In genomic region chr6:126063512-126064146, GRCh38 we compare ENCODE assay signal across 10 cellular contexts.
DNase-seq lines count a peak whose midpoint lies in the region; ATAC-seq, FAIRE-seq and TF ChIP-seq lines count a peak whose summit lies in the region.
"Had no signal": no experiment of that assay in that cellular context is flagged by ENCODE, and none has a peak within 500 bp of the region (broad histone marks: within the 10 kb centered on the region; RNA-seq: fewer than 3 reads in every experiment).

No MANE protein-coding gene starts in this region.

- no peaks in the 10 kb centered on the region for H3K27me3 Mint-ChIP-seq in activated naive CD4-positive, alpha-beta T cell treated with anti-CD3 and anti-CD28 coated beads, Interleukin-2, amount 10 ng/mL, durations not matched to agents 7 days and 5 days
- H3K27me3 Mint-ChIP-seq: naive B cell had no signal

- peak overlapping the region; percentile 20 for H3K27ac Mint-ChIP-seq in stimulated activated effector memory CD8-positive, alpha-beta T cell treated with anti-CD3 and anti-CD28 coated beads, Interleukin-12 subunit alpha, Interleukin-12 subunit beta, amount 100 ng/mL, for 72 hours
- H3K27ac Mint-ChIP-seq in activated naive CD4-positive, alpha-beta T cell treated with anti-CD3 and anti-CD28 coated beads, Interleukin-2, amount 10 ng/mL, durations not matched to agents 7 days and 5 days = no peak overlapping the region

- RAD21 ChIA-PET in GM12878 (lab: Charles Lee; ENCODE audit: unreplicated experiment) = interaction anchor here (1.8 kb wide), 1 partner anchor 30 kb away, joined by 4 read pairs; no protein-coding TSS in a partner anchor

- H3K36me3 Mint-ChIP-seq in stimulated activated effector memory CD8-positive, alpha-beta T cell treated with anti-CD3 and anti-CD28 coated beads, Interleukin-12 subunit alpha, Interleukin-12 subunit beta, amount 100 ng/mL, for 72 hours = peaks cover 9% of the 10 kb centered on the region
- peaks cover under 1% of the 10 kb centered on the region for H3K36me3 Mint-ChIP-seq in activated naive CD4-positive, alpha-beta T cell treated with anti-CD3 and anti-CD28 coated beads, Interleukin-2, amount 10 ng/mL, durations not matched to agents 7 days and 5 days

- CTCF ChIA-PET in GM12878 (lab: Yijun Ruan, JAX) = interaction anchor here (0.9 to 1.7 kb wide), 3 partner anchors 8 to 54 kb away, joined by 3 to 4 read pairs (median 3); no protein-coding TSS in a partner anchor
- CTCF ChIA-PET in activated naive CD4-positive, alpha-beta T cell treated with anti-CD3 and anti-CD28 coated beads, Interleukin-2, amount 10 ng/mL, durations not matched to agents 7 days and 5 days (lab: Charles Lee) = interaction anchor here (1.6 kb wide), 1 partner anchor 10 kb away, joined by 5 read pairs; no protein-coding TSS in a partner anchor

- TF ChIP-seq CTCF in GM12878 (IDR thresholded peaks at IDR 0.05 in 2 of 3, conservative IDR thresholded peaks at IDR 0.05 in 1 of 3; ENCODE audit: control insufficient read depth in 2 of 3, extremely low read depth in 1 of 3, insufficient read depth in 1 of 3, low read depth in 3 of 3, low read length in 3 of 3) (no peak), adrenal gland (IDR thresholded peaks at IDR 0.05) (no peak)

- no peak overlapping the region for H3K9ac ChIP-seq in GM12878 (ENCODE audit: control insufficient read depth, insufficient read depth, low read length)

- WGBS in GM12878 (ENCODE audit: insufficient coverage, insufficient replicate concordance, low lambda C conversion rate, missing lambda C conversion rate) = 91% methylated on average over 6 of the region's 6 CpGs
- WGBS in adrenal gland, 4 donors = 77 to 87% (median 80%) methylated on average over 6 of the region's 6 CpGs

- H4K20me1 ChIP-seq in GM12878 (ENCODE audit: control insufficient read depth, insufficient read depth) = no peaks in the 10 kb centered on the region

- H3K27me3 ChIP-seq in GM12878 (replicated peaks in 1 of 2; ENCODE audit: control insufficient read depth in 2 of 2, insufficient read depth in 2 of 2, low read length in 1 of 2) (no peaks in the 10 kb centered on the region), adrenal gland (no peaks in the 10 kb centered on the region)

- BruUV-seq in GM12878 (replicated peaks; lab: Mats Ljungman, UMichigan) = no TSS peak

- SMC1A ChIA-PET in GM12878 (lab: Charles Lee; ENCODE audit: uncharacterized antibody, unreplicated experiment) = interaction anchor here (1.3 to 1.9 kb wide), 2 partner anchors 8 to 11 kb away, joined by 4 to 6 read pairs; no protein-coding TSS in a partner anchor

- peaks cover 0 to 8% of the 10 kb centered on the region in 2 experiments; a peak in 1 of 4 replicates for H3K36me3 ChIP-seq in GM12878 (ENCODE audit: control insufficient read depth in 2 of 2, insufficient read depth in 2 of 2, low read length in 1 of 2)
- no peaks in the 10 kb centered on the region for H3K36me3 ChIP-seq in adrenal gland (replicated peaks in 1 of 2)

- no peak overlapping the region for H3K4me3 Mint-ChIP-seq in stimulated activated effector memory CD8-positive, alpha-beta T cell treated with anti-CD3 and anti-CD28 coated beads, Interleukin-12 subunit alpha, Interleukin-12 subunit beta, amount 100 ng/mL, for 72 hours
- H3K4me3 Mint-ChIP-seq in activated naive CD4-positive, alpha-beta T cell treated with anti-CD3 and anti-CD28 coated beads, Interleukin-2, amount 10 ng/mL, durations not matched to agents 7 days and 5 days = no peak overlapping the region
- H3K4me3 Mint-ChIP-seq: naive B cell had no signal

- H2AFZ ChIP-seq in GM12878 (ENCODE audit: control insufficient read depth, low read depth, low read length) = no peak overlapping the region

- H3K4me2 ChIP-seq in GM12878 (ENCODE audit: control insufficient read depth, insufficient read depth) = no peak overlapping the region

- in situ Hi-C loops in GM12878 (cut with MboI) = no loop called here

- H3K4me3 ChIP-seq in GM12878 (no peak overlapping the region), adrenal gland (no peak overlapping the region)

- H3K9me3 ChIP-seq in GM12878 (replicated peaks; ENCODE audit: control insufficient read depth, insufficient read depth, low read length) (no peaks in the 10 kb centered on the region), adrenal gland (replicated peaks in 1 of 3) (no peaks in the 10 kb centered on the region)

- peak; percentile 67 for ATAC-seq in GM21367 (IDR thresholded peaks at IDR 0.05; ENCODE audit: unreplicated experiment)
- ATAC-seq in HG03196 (IDR thresholded peaks at IDR 0.05; ENCODE audit: unreplicated experiment) = peak; percentile 78
- ATAC-seq in GM12878 = peak; percentile 68
- no peak for ATAC-seq in stimulated activated effector memory CD8-positive, alpha-beta T cell treated with anti-CD3 and anti-CD28 coated beads, Interleukin-12 subunit alpha, Interleukin-12 subunit beta, amount 100 ng/mL, for 72 hours

- TF ChIP-seq RAD21 in GM12878 (IDR thresholded peaks at IDR 0.05; ENCODE audit: insufficient read depth, low read depth, low read length) = no peak

- POLR2A ChIA-PET in GM12878 (lab: Charles Lee) = interaction anchor here (0.7 kb wide), 1 partner anchor 24 kb away, joined by 4 read pairs; no protein-coding TSS in a partner anchor

- no peak for TF ChIP-seq EP300 in GM12878 (IDR thresholded peaks at IDR 0.05; ENCODE audit: borderline replicate concordance in 1 of 2, control insufficient read depth in 1 of 2, low read depth in 2 of 2, low read length in 2 of 2)

- no peak overlapping the region for H3K27ac ChIP-seq in GM12878 (ENCODE audit: control insufficient read depth, insufficient read depth)
- peak overlapping the region in 1 of 5 donors; percentile 31 for H3K27ac ChIP-seq in adrenal gland
- H3K27ac ChIP-seq: epithelial cell of prostate had no signal

- DNase-seq in GM12878 (ENCODE audit: low read depth, low spot score) = no peak
- DNase-seq in stimulated activated effector memory CD8-positive, alpha-beta T cell treated with anti-CD3 and anti-CD28 coated beads, Interleukin-12 subunit alpha, Interleukin-12 subunit beta, amount 100 ng/mL, for 72 hours (ENCODE audit: low spot score in 2 of 2) = no peak
- DNase-seq in GM03348 (ENCODE audit: low spot score) = no peak
- no peak for DNase-seq in activated naive CD4-positive, alpha-beta T cell treated with anti-CD3 and anti-CD28 coated beads, Interleukin-2, amount 10 ng/mL, durations not matched to agents 7 days and 5 days
- DNase-seq in adrenal gland = no peak
- no peak for DNase-seq in DMS114 treated with DMSO at 0.1 percent for 48 hours (lab: John Stamatoyannopoulos, UW; ENCODE audit: unreplicated experiment)
- DNase-seq: naive B cell had no signal

- no peaks in the 10 kb centered on the region for H3K9me3 Mint-ChIP-seq in stimulated activated effector memory CD8-positive, alpha-beta T cell treated with anti-CD3 and anti-CD28 coated beads, Interleukin-12 subunit alpha, Interleukin-12 subunit beta, amount 100 ng/mL, for 72 hours
- H3K9me3 Mint-ChIP-seq in activated naive CD4-positive, alpha-beta T cell treated with anti-CD3 and anti-CD28 coated beads, Interleukin-2, amount 10 ng/mL, durations not matched to agents 7 days and 5 days = no peaks in the 10 kb centered on the region

- TF ChIP-seq POLR2A in GM12878 (IDR thresholded peaks at IDR 0.05; ENCODE audit: low read depth, low read length) (no peak), adrenal gland (IDR thresholded peaks at IDR 0.05) (no peak)

- no peaks in the 10 kb centered on the region for H3K79me2 ChIP-seq in GM12878 (ENCODE audit: control insufficient read depth, insufficient read depth, low read length)

- no peaks in the 10 kb centered on the region for H3K4me1 Mint-ChIP-seq in stimulated activated effector memory CD8-positive, alpha-beta T cell treated with anti-CD3 and anti-CD28 coated beads, Interleukin-12 subunit alpha, Interleukin-12 subunit beta, amount 100 ng/mL, for 72 hours
- no peaks in the 10 kb centered on the region for H3K4me1 Mint-ChIP-seq in activated naive CD4-positive, alpha-beta T cell treated with anti-CD3 and anti-CD28 coated beads, Interleukin-2, amount 10 ng/mL, durations not matched to agents 7 days and 5 days
- H3K4me1 Mint-ChIP-seq: naive B cell had no signal

- no peak for FAIRE-seq in GM12878 (lab: Jason Lieb, UNC)

- no peaks in the 10 kb centered on the region for H3K4me1 ChIP-seq in GM12878 (ENCODE audit: control insufficient read depth, insufficient read depth, low read length)
- peaks cover 0 to 6% of the 10 kb centered on the region in 2 donors for H3K4me1 ChIP-seq in adrenal gland (replicated peaks in 1 of 2)

- intact Hi-C loops in GM12878 (cut with micrococcal nuclease; ENCODE audit: unreplicated experiment) = no loop called here
- intact Hi-C loops in adrenal gland (cut with DNase I) = no loop called here

TF ChIP-seq in GM12878, 131 proteins besides CTCF, POLR2A, EP300 and RAD21:
- TF ChIP-seq FOXM1 (IDR thresholded peaks at IDR 0.05; ENCODE audit: low read depth, low read length) (no peak), NR2C2 (IDR thresholded peaks at IDR 0.05; ENCODE audit: borderline replicate concordance, control insufficient read depth, insufficient read length, low read depth) (no peak), YBX1 (IDR thresholded peaks at IDR 0.05) (no peak), JUND (IDR thresholded peaks at IDR 0.05; ENCODE audit: low read depth, low read length) (no peak), MTA2 (IDR thresholded peaks at IDR 0.05; ENCODE audit: low read depth) (no peak), MEF2B (IDR thresholded peaks at IDR 0.05; ENCODE audit: partially characterized antibody, poor library complexity, severe bottlenecking) (peak; percentile 84), ATF2 (IDR thresholded peaks at IDR 0.05; ENCODE audit: low read length) (no peak)
